8 cellular contexts compared by ENCODE assay signal in genomic region chr1:20732071-20732587, GRCh38. TPM values are rescaled to one million over a fixed set of nuclear protein-coding genes. Genes with fewer than 3 reads are reported as not detected.
DNase-seq lines count a peak whose midpoint lies in the region; ATAC-seq and TF ChIP-seq lines count a peak whose summit lies in the region.

No MANE protein-coding gene starts in this region.

- H3K27me3 Mint-ChIP-seq in activated B cell treated with CpG ODN at 0.5 μM for 24 hours: peaks cover 11% of the 10 kb centered on the region

- H3K4me3 ChIP-seq in GM23248: peak overlapping the region; percentile 72

- in situ Hi-C loops in GM23248 (cut with MboI): no loop called here

- peak overlapping the region; percentile 81 for H3K4me2 ChIP-seq in GM23248 (ENCODE audit: unreplicated experiment)

- H3K27ac Mint-ChIP-seq in activated B cell treated with CpG ODN at 0.5 μM for 24 hours: peak overlapping the region; percentile 50

- no peaks in the 10 kb centered on the region for H3K79me2 ChIP-seq in GM23248 (ENCODE audit: insufficient read depth)

- H4K20me1 ChIP-seq in GM23248 (ENCODE audit: insufficient read depth): no peaks in the 10 kb centered on the region

- H3K4me1 ChIP-seq in GM23248 (ENCODE audit: insufficient read depth): peaks cover 8% of the 10 kb centered on the region; the same call in 1 of the 2 replicates

- H3K27me3 ChIP-seq in GM23248 (replicated peaks; ENCODE audit: insufficient read depth): peaks cover 17% of the 10 kb centered on the region

- intact Hi-C loops in activated B cell treated with CpG ODN at 0.5 μM for 24 hours (cut with micrococcal nuclease): loop anchor here (2.0 kb wide), 1 partner anchor 209 kb away; no protein-coding TSS in a partner anchor
- intact Hi-C loops in left colon (cut with DNase I, micrococcal nuclease): no loop called here

- H2AFZ ChIP-seq in GM23248: peak overlapping the region; percentile 67

- no peak for TF ChIP-seq CTCF in activated B cell treated with CpG ODN at 0.5 μM for 24 hours (IDR thresholded peaks at IDR 0.05)

- peaks cover 29% of the 10 kb centered on the region for H3K4me1 Mint-ChIP-seq in activated B cell treated with CpG ODN at 0.5 μM for 24 hours

- H3K9me3 ChIP-seq in GM23248 (ENCODE audit: low read depth): no peaks in the 10 kb centered on the region

- POLR2A ChIA-PET in activated B cell treated with CpG ODN at 0.5 μM for 24 hours (lab: Charles Lee): interaction anchor here (1.2 to 2.2 kb wide), 5 partner anchors 14 to 99 kb away, joined by 3 to 10 read pairs (median 3); partner anchors contain the start of genes DDOST, HP1BP3, KIF17 and PINK1

- ATAC-seq in activated B cell treated with CpG ODN at 0.5 μM for 24 hours (ENCODE audit: low read depth): peak; percentile 68
- peak; percentile 64 for ATAC-seq in left colon

- WGBS in GM23248 (ENCODE audit: low coverage in 1 of 2, low lambda C conversion rate in 2 of 2, missing lambda C conversion rate in 2 of 2), 2 experiments: 1 to 2% methylated on average over 26 to 38 of the region's 55 CpGs

- H3K9me3 Mint-ChIP-seq in activated B cell treated with CpG ODN at 0.5 μM for 24 hours: no peaks in the 10 kb centered on the region

- H3K9me2 ChIP-seq in GM23248 (ENCODE audit: insufficient read depth): no peaks in the 10 kb centered on the region

- H3K4me3 Mint-ChIP-seq in activated B cell treated with CpG ODN at 0.5 μM for 24 hours: peak overlapping the region; percentile 85

- DNase-seq in COLO668 (lab: John Stamatoyannopoulos, UW; ENCODE audit: unreplicated experiment) (peak; percentile 75), GM23248 (peak; percentile 83), NCI-H128 (lab: John Stamatoyannopoulos, UW; ENCODE audit: unreplicated experiment) (peak; percentile 55), activated B cell treated with CpG ODN at 0.5 μM for 24 hours (peak; percentile 61), cerebellum (ENCODE audit: low spot score) (peak; percentile 92), left colon (peak in 1 of 2 donors; percentile 59), GF-D8 (lab: John Stamatoyannopoulos, UW) (no peak)
- peak; percentile 50 for DNase-seq in stimulated activated CD4-positive, alpha-beta T cell treated with anti-CD3 and anti-CD28 coated beads, Interleukin-1b, Interleukin-23, amount 100 ng/mL, for 48 hours

- H3K36me3 ChIP-seq in GM23248 (ENCODE audit: low read depth): 0 out of 2 replicates have a peak, but pooled peaks cover 2% of the 10 kb centered on the region

- H3K9ac ChIP-seq in GM23248: peak overlapping the region; percentile 73

- H3K27ac ChIP-seq in GM23248: peak overlapping the region; percentile 70

- CTCF ChIA-PET in activated B cell treated with CpG ODN at 0.5 μM for 24 hours (lab: Charles Lee): interaction anchor here (1.6 to 2.9 kb wide), 2 partner anchors 35 to 208 kb away, joined by 4 to 9 read pairs; no protein-coding TSS in a partner anchor

- H3F3A ChIP-seq in GM23248 (ENCODE audit: insufficient read depth): peaks cover 11% of the 10 kb centered on the region

- H3K36me3 Mint-ChIP-seq in activated B cell treated with CpG ODN at 0.5 μM for 24 hours (ENCODE audit: low read depth): peaks cover 3% of the 10 kb centered on the region

RNA-seq across cellular contexts. Expression of gene SH2D5, which starts 0.4 kb away (rescaled TPM):
- 1.0 and 1.4 TPM in 2 replicates for total RNA-seq in GM23248 (2014; rRNA removed; shearing (Covaris generic))
- polyA plus RNA-seq in GM23248 (2016; fragmentation: Nextera tagmentation; extraction: Ambion mirVana): 0.43 and 1.1 TPM in 2 replicates
- 0.69 and 0.89 TPM in 2 replicates for total RNA-seq in activated B cell treated with CpG ODN at 0.5 μM for 24 hours
- 2.1 TPM for total RNA-seq in cerebellum
- under 1 TPM in 1 of 2 donors, not detected in 1; 0.15 TPM for total RNA-seq in left colon

RNA-seq across cellular contexts. Expression of gene KIF17, which starts 14.3 kb away (rescaled TPM):
- total RNA-seq in GM23248 (2014; rRNA removed; shearing (Covaris generic)): 0.11 TPM in 1 of 2 replicates, not detected in the other
- 0.10 and 0.31 TPM in 2 replicates for polyA plus RNA-seq in GM23248 (2016; fragmentation: Nextera tagmentation; extraction: Ambion mirVana)
- not detected in 2 replicates for total RNA-seq in activated B cell treated with CpG ODN at 0.5 μM for 24 hours
- total RNA-seq in cerebellum: 1.5 TPM
- 1 to 10 TPM in 1 of 2 donors, under 1 TPM in 1; 0.31 to 1.6 TPM for total RNA-seq in left colon

RNA-seq across cellular contexts. Expression of gene HP1BP3, which starts 55.0 kb away (rescaled TPM):
- 141 and 151 TPM in 2 replicates for total RNA-seq in GM23248 (2014; rRNA removed; shearing (Covaris generic))
- 129 and 138 TPM in 2 replicates for polyA plus RNA-seq in GM23248 (2016; fragmentation: Nextera tagmentation; extraction: Ambion mirVana)
- 179 and 183 TPM in 2 replicates for total RNA-seq in activated B cell treated with CpG ODN at 0.5 μM for 24 hours
- 308 TPM for total RNA-seq in cerebellum
- 100 to 1,000 TPM; 175 to 186 TPM for total RNA-seq in left colon
